11 cellular contexts compared by ENCODE assay signal in the genomic region with DNA sequence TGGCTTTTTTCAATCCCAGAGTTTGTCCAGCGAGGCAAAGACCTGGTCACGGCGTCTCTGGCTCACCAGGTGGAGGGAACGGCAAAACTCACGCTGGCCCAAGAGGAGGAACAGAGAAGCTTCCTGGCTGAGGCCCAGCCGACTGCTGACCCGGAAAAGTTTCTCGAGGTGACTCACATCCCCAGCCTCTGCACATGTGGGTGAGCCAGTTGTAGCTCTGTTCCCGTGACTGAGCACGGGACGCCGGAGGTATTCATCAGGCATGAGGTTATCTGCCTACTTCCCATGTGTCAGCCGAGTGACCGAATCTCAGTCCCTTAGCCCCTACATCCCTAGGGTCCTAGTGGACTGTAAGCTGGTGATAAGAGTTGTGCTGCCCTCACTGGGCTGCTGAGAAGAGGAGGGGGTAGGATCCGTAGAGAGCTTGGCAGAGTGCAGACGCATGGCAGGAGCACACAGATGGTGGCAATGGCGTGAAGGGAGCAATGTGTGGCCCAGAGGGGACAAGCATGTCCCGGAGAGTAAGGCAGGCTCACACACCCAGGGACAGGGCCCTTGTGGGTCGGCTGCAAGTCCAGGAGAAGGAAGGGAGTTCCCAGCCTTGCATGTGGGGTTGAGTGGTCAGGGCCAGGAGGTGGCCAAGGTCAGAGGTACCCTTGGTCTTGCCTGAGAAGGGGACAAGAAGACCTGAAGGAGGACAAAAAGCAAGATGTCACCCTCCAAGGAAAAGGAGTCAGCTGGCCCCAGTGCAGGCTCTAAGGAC. TPM values are rescaled to one million over a fixed set of nuclear protein-coding genes. Genes with fewer than 3 reads are reported as not detected.
A peak's percentile ranks its signal among the peaks of the same experiment; 100 is the strongest.
DNase-seq lines count a peak whose midpoint lies in the region; ATAC-seq and TF ChIP-seq lines count a peak whose summit lies in the region.
"Had no signal": no experiment of that assay in that cellular context is flagged by ENCODE, and none has a peak within 500 bp of the region (broad histone marks: within the 10 kb centered on the region; RNA-seq: fewer than 3 reads in every experiment).

No MANE protein-coding gene starts in this region.

- H2AK5ac ChIP-seq in trophoblast cell (ENCODE audit: low read length) = no peak overlapping the region

- H2AFZ ChIP-seq in trophoblast cell (ENCODE audit: insufficient read depth, low read length, poor library complexity) = no peak overlapping the region

- H3K27ac ChIP-seq in trophoblast cell (ENCODE audit: low read depth, low read length) = no peak overlapping the region

- H2BK5ac ChIP-seq in trophoblast cell (ENCODE audit: low read depth, low read length, poor library complexity) = no peak overlapping the region

- TF ChIP-seq CTCF in GM06990 (IDR thresholded peaks at IDR 0.05; ENCODE audit: insufficient read depth, low read length, poor library complexity, severe bottlenecking) (no peak), epithelial cell of proximal tubule (conservative IDR thresholded peaks at IDR 0.05; ENCODE audit: low read depth, low read length) (peak; percentile 6)

- no peaks in the 10 kb centered on the region for H3K4me1 ChIP-seq in trophoblast cell (ENCODE audit: control insufficient read depth in 1 of 2, insufficient read depth in 2 of 2, low read length in 2 of 2)

- no peak for ATAC-seq in GM18858 (IDR thresholded peaks at IDR 0.05; ENCODE audit: unreplicated experiment)

- H3K36me3 ChIP-seq in GM06990 (ENCODE audit: control insufficient read depth, insufficient read depth, low read length) (peaks cover 26% of the 10 kb centered on the region), trophoblast cell (ENCODE audit: control insufficient read depth in 1 of 2, insufficient read depth in 2 of 2, low read length in 2 of 2) (peaks cover 43 to 48% of the 10 kb centered on the region in 2 experiments)

- H4K91ac ChIP-seq in trophoblast cell (ENCODE audit: low read depth, low read length) = no peak overlapping the region

- no peak overlapping the region for H3K18ac ChIP-seq in trophoblast cell (ENCODE audit: low read length)

- H2BK12ac ChIP-seq in trophoblast cell (ENCODE audit: low read length) = no peak overlapping the region

- H3K4me3 ChIP-seq in GM06990 (replicated peaks; ENCODE audit: low read depth, low read length) (no peak overlapping the region), epithelial cell of proximal tubule (ENCODE audit: low read depth, low read length) (no peak overlapping the region), trophoblast cell (ENCODE audit: low read depth, low read length) (no peak overlapping the region)

- H3K9ac ChIP-seq in trophoblast cell (ENCODE audit: low read length) = no peak overlapping the region

- WGBS in trophoblast cell (ENCODE audit: extremely low coverage, insufficient coverage, insufficient read length) = no CpG with 5 or more reads among the region's 19 CpGs

- H3K23ac ChIP-seq in trophoblast cell (ENCODE audit: low read length) = no peak overlapping the region

- H3K79me1 ChIP-seq in trophoblast cell (ENCODE audit: low read length) = no peaks in the 10 kb centered on the region

- peak; percentile 31 for DNase-seq in GM06990 (ENCODE audit: extremely low read depth, insufficient read length)
- DNase-seq in RPMI7951 (ENCODE audit: low read depth) = peak; percentile 88
- peak; percentile 92 for DNase-seq in epithelial cell of proximal tubule (ENCODE audit: low read depth)
- peak; percentile 70 to 82 for DNase-seq in trophoblast cell
- DNase-seq in HUDEP-2 (lab: John Stamatoyannopoulos, UW; ENCODE audit: unreplicated experiment in 76 of 76) = no peak
- DNase-seq in NCI-H2107 (lab: John Stamatoyannopoulos, UW) = no peak
- DNase-seq in stimulated activated CD4-positive, alpha-beta T cell treated with anti-CD3 and anti-CD28 coated beads, Interleukin-4, amount 100 ng/mL, for 4 hours = no peak
- DNase-seq: NCI-H1048; Right ventricle myocardium superior; stimulated activated naive CD4-positive, alpha-beta T cell had no signal

- H3K79me2 ChIP-seq in trophoblast cell (ENCODE audit: control insufficient read depth, insufficient read depth, low read length, poor library complexity) = no peaks in the 10 kb centered on the region

- no peak overlapping the region for H4K12ac ChIP-seq in trophoblast cell (ENCODE audit: low read depth, low read length)

- H2BK120ac ChIP-seq in trophoblast cell (ENCODE audit: insufficient read depth, low read length, poor library complexity) = no peak overlapping the region

- H3K9me3 ChIP-seq in trophoblast cell (ENCODE audit: insufficient read depth, low read depth, low read length) = peaks cover 4% of the 10 kb centered on the region

- no peak overlapping the region for H3K4me2 ChIP-seq in trophoblast cell (ENCODE audit: low read length)

- H3K14ac ChIP-seq in trophoblast cell (ENCODE audit: low read length) = no peak overlapping the region

- H3K27me3 ChIP-seq in GM06990 (replicated peaks; ENCODE audit: control insufficient read depth, insufficient read depth, low read length) = no peaks in the 10 kb centered on the region
- H3K27me3 ChIP-seq in trophoblast cell (ENCODE audit: insufficient read depth, low read length) = no peaks in the 10 kb centered on the region

- H3K4ac ChIP-seq in trophoblast cell (ENCODE audit: low read depth, low read length) = no peak overlapping the region

- no peak overlapping the region for H4K8ac ChIP-seq in trophoblast cell (ENCODE audit: low read depth, low read length)

RNA-seq across cellular contexts. Expression of a gene that starts 42.9 kb away (rescaled TPM):
- 13.8 and 13.9 TPM in 2 replicates for total RNA-seq in RPMI7951 (2014; rRNA removed; shearing (Covaris generic))
- total RNA-seq in epithelial cell of proximal tubule = 9.7 and 13.5 TPM in 2 replicates
- 5.0 and 5.1 TPM in 2 replicates for polyA plus RNA-seq in trophoblast cell (2013)

RNA-seq across cellular contexts. Expression of a gene that starts 45.6 kb away (rescaled TPM):
- 2.6 and 3.4 TPM in 2 replicates for total RNA-seq in RPMI7951 (2014; rRNA removed; shearing (Covaris generic))
- 4.8 and 9.3 TPM in 2 replicates for total RNA-seq in epithelial cell of proximal tubule
- 2.1 and 2.3 TPM in 2 replicates for polyA plus RNA-seq in trophoblast cell (2013)

Comparison
In these comparisons a context has a peak if more than half of its experiments do, and no peak if none do; other contexts are left out.
1. DNase-seq: peak in GM06990 (single experiment), RPMI7951 (single experiment), epithelial cell of proximal tubule (single experiment) and trophoblast cell (2 of 2); none in HUDEP-2 (0 of 76), NCI-H2107 (single experiment) and stimulated activated CD4-positive, alpha-beta T cell treated with anti-CD3 and anti-CD28 coated beads, Interleukin-4, amount 100 ng/mL, for 4 hours (0 of 2).